ENCODE assay signal across 17 cellular contexts in the genomic region with DNA sequence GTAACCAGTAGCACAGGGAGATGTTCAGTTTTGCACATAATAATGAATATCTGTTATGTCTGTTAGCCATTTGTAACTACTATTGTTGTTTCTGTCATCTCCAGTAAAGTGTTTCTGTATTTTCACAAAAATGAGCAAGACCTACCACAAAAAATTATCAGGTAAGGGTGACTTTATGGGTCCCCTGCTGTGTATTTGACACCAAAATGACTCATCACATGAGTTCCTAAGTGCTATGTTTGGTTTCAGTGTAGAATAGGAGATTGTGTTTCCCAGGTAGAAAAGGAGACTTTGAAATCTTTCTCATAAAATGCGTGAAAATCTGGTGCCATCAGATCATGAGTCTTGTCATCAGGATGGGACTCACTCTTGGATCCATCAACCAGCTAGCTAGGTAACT.
"Had no signal": no experiment of that assay in that cellular context is flagged by ENCODE, and none has a peak within 500 bp of the region (broad histone marks: within the 10 kb centered on the region; RNA-seq: fewer than 3 reads in every experiment).

No MANE protein-coding gene starts in this region.

- H3K36me3 Mint-ChIP-seq: activated naive CD4-positive, alpha-beta T cell treated with anti-CD3 and anti-CD28 coated beads, Interleukin-2, amount 10 ng/mL, durations not matched to agents 7 days and 5 days; memory B cell had no signal

- H3K27ac ChIP-seq: ascending aorta, foreskin keratinocyte, suprapubic skin, upper lobe of right lung had no signal

- H3K4me3 Mint-ChIP-seq: activated naive CD4-positive, alpha-beta T cell treated with anti-CD3 and anti-CD28 coated beads, Interleukin-2, amount 10 ng/mL, durations not matched to agents 7 days and 5 days; effector memory CD8-positive, alpha-beta T cell; memory B cell; naive thymus-derived CD8-positive, alpha-beta T cell had no signal

- H3K27me3 Mint-ChIP-seq: activated naive CD4-positive, alpha-beta T cell treated with anti-CD3 and anti-CD28 coated beads, Interleukin-2, amount 10 ng/mL, durations not matched to agents 7 days and 5 days; effector memory CD8-positive, alpha-beta T cell; memory B cell; naive thymus-derived CD8-positive, alpha-beta T cell had no signal

- H3K27me3 ChIP-seq: ascending aorta, foreskin keratinocyte, suprapubic skin, upper lobe of right lung had no signal

- ATAC-seq: effector memory CD8-positive, alpha-beta T cell; foreskin keratinocyte; left ventricle myocardium superior; naive thymus-derived CD8-positive, alpha-beta T cell; upper lobe of right lung had no signal

- H3K36me3 ChIP-seq: ascending aorta, suprapubic skin, upper lobe of right lung had no signal

- H3K4me1 Mint-ChIP-seq: activated naive CD4-positive, alpha-beta T cell treated with anti-CD3 and anti-CD28 coated beads, Interleukin-2, amount 10 ng/mL, durations not matched to agents 7 days and 5 days; memory B cell had no signal

- H3K4me3 ChIP-seq: ascending aorta, suprapubic skin, upper lobe of right lung had no signal

- H3K9me3 Mint-ChIP-seq: activated naive CD4-positive, alpha-beta T cell treated with anti-CD3 and anti-CD28 coated beads, Interleukin-2, amount 10 ng/mL, durations not matched to agents 7 days and 5 days; activated T-helper 2 cell treated with anti-CD3 and anti-CD28 coated beads, Interferon-gamma antibody, Interleukin-2, Interleukin-4, amounts not matched to agents 10 μg/mL and 5 μg/mL and 100 μg/mL, durations not matched to agents 14 hours and 24 hours and 36 hours; effector memory CD8-positive, alpha-beta T cell; memory B cell; naive thymus-derived CD8-positive, alpha-beta T cell had no signal

- DNase-seq: activated CD4-positive, alpha-beta T cell treated with anti-CD3 and anti-CD28 coated beads for 4 hours; activated CD8-positive, alpha-beta memory T cell treated with anti-CD3 and anti-CD28 coated beads for 24 hours; activated naive CD4-positive, alpha-beta T cell treated with anti-CD3 and anti-CD28 coated beads, Interleukin-2, amount 10 ng/mL, durations not matched to agents 7 days and 5 days; dermis blood vessel endothelial cell; effector memory CD8-positive, alpha-beta T cell; foreskin keratinocyte; left ventricle myocardium superior; naive thymus-derived CD8-positive, alpha-beta T cell; posterior cingulate gyrus; small intestine; stimulated activated CD4-positive, alpha-beta T cell treated with anti-CD3 and anti-CD28 coated beads, Interleukin-4, amount 100 ng/mL, for 24 hours; stimulated activated naive CD4-positive, alpha-beta T cell treated with Interleukin-2 at 50 U/mL for 16 hours; upper lobe of right lung had no signal

- H3K9me3 ChIP-seq: ascending aorta, suprapubic skin, upper lobe of right lung had no signal

- H3K4me1 ChIP-seq: ascending aorta, foreskin keratinocyte, upper lobe of right lung had no signal

- H3K27ac Mint-ChIP-seq: activated naive CD4-positive, alpha-beta T cell treated with anti-CD3 and anti-CD28 coated beads, Interleukin-2, amount 10 ng/mL, durations not matched to agents 7 days and 5 days; activated T-helper 2 cell treated with anti-CD3 and anti-CD28 coated beads, Interferon-gamma antibody, Interleukin-2, Interleukin-4, amounts not matched to agents 10 μg/mL and 5 μg/mL and 100 μg/mL, durations not matched to agents 14 hours and 24 hours and 36 hours; effector memory CD8-positive, alpha-beta T cell; memory B cell; naive thymus-derived CD8-positive, alpha-beta T cell had no signal
